ENCODE assay signal across 8 cellular contexts in the genomic region with DNA sequence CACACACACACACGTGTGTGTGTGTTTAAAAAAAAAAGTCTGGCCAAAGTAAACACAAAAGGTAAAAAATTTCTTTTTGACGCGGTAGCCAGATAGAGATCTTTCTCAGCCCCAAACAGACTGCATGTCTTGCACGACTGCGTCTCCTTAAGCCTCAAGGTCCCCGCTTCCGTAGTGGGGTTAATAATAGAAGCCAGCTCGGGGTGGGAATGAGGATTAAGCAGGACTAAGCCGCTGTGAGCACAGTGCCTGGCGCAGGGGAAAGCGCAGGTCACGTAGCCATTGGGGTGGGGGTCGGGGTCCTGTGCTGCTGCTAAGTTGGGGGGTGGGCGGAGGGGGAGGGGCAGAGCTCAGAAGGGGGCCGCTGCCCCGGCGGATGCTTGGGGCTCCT. TPM values are rescaled to one million over a fixed set of nuclear protein-coding genes. Genes with fewer than 3 reads are reported as not detected.
A peak's percentile ranks its signal among the peaks of the same experiment; 100 is the strongest.
DNase-seq lines count a peak whose midpoint lies in the region; ATAC-seq and TF ChIP-seq lines count a peak whose summit lies in the region.

No MANE protein-coding gene starts in this region.

- intact Hi-C loops in activated CD8-positive, alpha-beta T cell treated with anti-CD3 and anti-CD28 coated beads for 36 hours (cut with micrococcal nuclease) = no loop called here

- peak; percentile 6 for ATAC-seq in activated CD8-positive, alpha-beta T cell treated with anti-CD3 and anti-CD28 coated beads for 36 hours
- no peak for ATAC-seq in GM19023 (IDR thresholded peaks at IDR 0.05; ENCODE audit: unreplicated experiment)

- H3K27ac Mint-ChIP-seq in activated CD8-positive, alpha-beta T cell treated with anti-CD3 and anti-CD28 coated beads for 36 hours = peak overlapping the region; percentile 86
- H3K27ac Mint-ChIP-seq in nephron progenitor cell = no peak overlapping the region

- POLR2A ChIA-PET in activated CD8-positive, alpha-beta T cell treated with anti-CD3 and anti-CD28 coated beads for 36 hours (lab: Charles Lee) = interaction anchor here (0.5 to 2.8 kb wide), 7 partner anchors 11 to 1859 kb away, joined by 3 to 11 read pairs (median 4); partner anchors contain the start of genes COG7, EARS2 and UBFD1

- DNase-seq in activated T-cell treated with anti-CD3 and anti-CD28 coated beads for 24 hours (ENCODE audit: low read depth) (peak; percentile 7), LHCN-M2 (ENCODE audit: low read depth) (peak; percentile 35), fibroblast of gingiva (ENCODE audit: low read depth) (peak; percentile 17), nephron progenitor cell (peak; percentile 22), NCI-H187 treated with DMSO at 0.1 percent for 48 hours (lab: John Stamatoyannopoulos, UW) (no peak)
- no peak for DNase-seq in activated T-cell treated with anti-CD3 and anti-CD28 coated beads, Interleukin-2, amount 50 U/mL, for 1 hour
- peak; percentile 44 for DNase-seq in activated CD8-positive, alpha-beta T cell treated with anti-CD3 and anti-CD28 coated beads for 36 hours

- CTCF ChIA-PET in activated CD8-positive, alpha-beta T cell treated with anti-CD3 and anti-CD28 coated beads for 36 hours (lab: Charles Lee) = no interaction called here

- H3K36me3 Mint-ChIP-seq in activated CD8-positive, alpha-beta T cell treated with anti-CD3 and anti-CD28 coated beads for 36 hours (ENCODE audit: low read depth) = peaks cover 32% of the 10 kb centered on the region
- peaks cover 32% of the 10 kb centered on the region for H3K36me3 Mint-ChIP-seq in nephron progenitor cell (ENCODE audit: low read depth)

- H3K27me3 Mint-ChIP-seq in activated CD8-positive, alpha-beta T cell treated with anti-CD3 and anti-CD28 coated beads for 36 hours = no peaks in the 10 kb centered on the region
- H3K27me3 Mint-ChIP-seq in nephron progenitor cell (ENCODE audit: low read depth, poor library complexity) = no peaks in the 10 kb centered on the region

- H3K9me3 Mint-ChIP-seq in activated CD8-positive, alpha-beta T cell treated with anti-CD3 and anti-CD28 coated beads for 36 hours = no peaks in the 10 kb centered on the region
- no peaks in the 10 kb centered on the region for H3K9me3 Mint-ChIP-seq in nephron progenitor cell

- no peak for TF ChIP-seq CTCF in activated CD8-positive, alpha-beta T cell treated with anti-CD3 and anti-CD28 coated beads for 36 hours (IDR thresholded peaks at IDR 0.05)
- TF ChIP-seq CTCF in nephron progenitor cell (IDR thresholded peaks at IDR 0.05) = no peak

- peak overlapping the region; percentile 92 for H3K4me3 Mint-ChIP-seq in activated CD8-positive, alpha-beta T cell treated with anti-CD3 and anti-CD28 coated beads for 36 hours
- peak overlapping the region; percentile 91 for H3K4me3 Mint-ChIP-seq in nephron progenitor cell

- H3K4me1 Mint-ChIP-seq in activated CD8-positive, alpha-beta T cell treated with anti-CD3 and anti-CD28 coated beads for 36 hours (ENCODE audit: low read depth) = peaks cover 44% of the 10 kb centered on the region
- H3K4me1 Mint-ChIP-seq in nephron progenitor cell = peaks cover 44% of the 10 kb centered on the region

RNA-seq across cellular contexts. Expression of gene GGA2, which starts 0.5 kb away (rescaled TPM):
- 32.1 and 34.2 TPM in 2 replicates for total RNA-seq in LHCN-M2 (2014; rRNA removed)
- 25.0 TPM for polyA plus RNA-seq in LHCN-M2 (2012)
- total RNA-seq in activated CD8-positive, alpha-beta T cell treated with anti-CD3 and anti-CD28 coated beads for 36 hours = 10 to 100 TPM; 91.0 to 96.9 TPM

RNA-seq across cellular contexts. Expression of gene EARS2, which starts 47.4 kb away (rescaled TPM):
- 28.8 and 31.4 TPM in 2 replicates for total RNA-seq in LHCN-M2 (2014; rRNA removed)
- 13.8 TPM for polyA plus RNA-seq in LHCN-M2 (2012)
- 10 to 100 TPM; 25.7 to 29.1 TPM for total RNA-seq in activated CD8-positive, alpha-beta T cell treated with anti-CD3 and anti-CD28 coated beads for 36 hours

RNA-seq across cellular contexts. Expression of gene UBFD1, which starts 47.8 kb away (rescaled TPM):
- total RNA-seq in LHCN-M2 (2014; rRNA removed) = 156 and 172 TPM in 2 replicates
- polyA plus RNA-seq in LHCN-M2 (2012) = 32.8 TPM
- 10 to 100 TPM; 51.8 to 54.1 TPM for total RNA-seq in activated CD8-positive, alpha-beta T cell treated with anti-CD3 and anti-CD28 coated beads for 36 hours

RNA-seq across cellular contexts. Expression of gene COG7, which starts 56.8 kb away (rescaled TPM):
- total RNA-seq in LHCN-M2 (2014; rRNA removed) = 12.2 and 12.5 TPM in 2 replicates
- polyA plus RNA-seq in LHCN-M2 (2012) = 10.0 TPM
- 10 to 100 TPM; 16.4 to 16.7 TPM for total RNA-seq in activated CD8-positive, alpha-beta T cell treated with anti-CD3 and anti-CD28 coated beads for 36 hours

Comparison
In these comparisons a context has a peak if more than half of its experiments do, and no peak if none do; other contexts are left out.
1. DNase-seq: peak in activated T-cell treated with anti-CD3 and anti-CD28 coated beads for 24 hours (single experiment), LHCN-M2 (single experiment), activated CD8-positive, alpha-beta T cell treated with anti-CD3 and anti-CD28 coated beads for 36 hours (single experiment), fibroblast of gingiva (single experiment) and nephron progenitor cell (single experiment); none in activated T-cell treated with anti-CD3 and anti-CD28 coated beads, Interleukin-2, amount 50 U/mL, for 1 hour (single experiment) and NCI-H187 treated with DMSO at 0.1 percent for 48 hours (single experiment).